Comparison of ENCODE assay signal across 1 cellular context in the genomic region with DNA sequence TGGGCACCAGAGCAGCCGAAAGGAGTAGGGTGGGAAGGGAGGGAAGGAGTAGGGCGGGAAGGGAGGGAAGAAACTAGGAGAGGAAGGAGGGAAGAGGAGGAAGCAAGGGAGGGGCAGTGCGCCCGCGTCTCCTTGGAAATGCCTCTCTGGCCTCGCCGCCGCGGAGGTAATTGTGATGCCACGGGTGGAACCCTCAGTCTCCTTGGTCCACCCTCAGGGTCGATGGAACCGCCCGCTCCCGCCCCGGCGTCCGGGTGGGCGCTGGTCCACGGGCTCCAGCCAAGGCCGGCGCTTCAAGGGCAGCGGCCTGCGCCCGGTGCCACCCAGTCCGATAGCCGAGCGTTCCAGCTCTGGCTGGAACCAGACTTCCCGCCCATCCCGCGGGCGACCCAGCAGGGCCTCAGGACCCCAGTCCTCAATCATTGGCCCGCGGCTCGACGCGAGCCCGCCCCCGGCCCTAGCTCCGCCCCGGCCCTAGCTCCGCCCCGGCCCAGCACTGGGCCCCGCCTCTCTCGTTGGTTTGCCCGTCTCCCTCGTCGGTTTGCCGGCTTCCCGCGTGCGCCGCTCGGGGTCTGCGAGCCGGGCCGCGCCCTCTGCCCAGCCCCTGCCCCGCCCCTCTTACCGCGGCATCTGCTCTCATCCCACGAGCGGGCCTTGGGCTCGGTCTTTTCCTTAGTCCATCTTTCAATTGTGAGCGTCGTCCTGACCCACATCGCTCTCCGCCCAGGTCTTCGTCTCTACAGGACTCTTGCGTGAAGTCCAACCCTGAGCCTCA.
TF ChIP-seq lines count a peak whose summit lies in the region.

No MANE protein-coding gene starts in this region.

TF ChIP-seq in GM12878, 131 proteins besides CTCF, POLR2A, EP300 and RAD21:
- TF ChIP-seq BACH1 (IDR thresholded peaks at IDR 0.05; ENCODE audit: borderline replicate concordance) = peak; percentile 37; the same call in 1 of the 2 replicates
- TF ChIP-seq CBFB (IDR thresholded peaks at IDR 0.05; ENCODE audit: low read depth) = 0 out of 2 replicates have a peak, but pooled peaks have one; percentile 4
- TF ChIP-seq ZNF622 (IDR thresholded peaks at IDR 0.05) = no peak
- TF ChIP-seq NR2F1 (conservative IDR thresholded peaks at IDR 0.05) = peak; percentile 36; the same call in 1 of the 2 replicates
- TF ChIP-seq RB1 (IDR thresholded peaks at IDR 0.05; ENCODE audit: borderline replicate concordance) = peak; percentile 59; the same call in 1 of the 2 replicates
- TF ChIP-seq, protein P1, sequence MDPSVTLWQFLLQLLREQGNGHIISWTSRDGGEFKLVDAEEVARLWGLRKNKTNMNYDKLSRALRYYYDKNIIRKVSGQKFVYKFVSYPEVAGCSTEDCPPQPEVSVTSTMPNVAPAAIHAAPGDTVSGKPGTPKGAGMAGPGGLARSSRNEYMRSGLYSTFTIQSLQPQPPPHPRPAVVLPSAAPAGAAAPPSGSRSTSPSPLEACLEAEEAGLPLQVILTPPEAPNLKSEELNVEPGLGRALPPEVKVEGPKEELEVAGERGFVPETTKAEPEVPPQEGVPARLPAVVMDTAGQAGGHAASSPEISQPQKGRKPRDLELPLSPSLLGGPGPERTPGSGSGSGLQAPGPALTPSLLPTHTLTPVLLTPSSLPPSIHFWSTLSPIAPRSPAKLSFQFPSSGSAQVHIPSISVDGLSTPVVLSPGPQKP (IDR thresholded peaks at IDR 0.05; ENCODE audit: low read depth, low read length) = no peak
- 0 out of 2 replicates have a peak, but pooled peaks have one; percentile 43 for TF ChIP-seq IKZF1 (conservative IDR thresholded peaks at IDR 0.05)
- TF ChIP-seq FOXM1 (IDR thresholded peaks at IDR 0.05; ENCODE audit: low read depth, low read length) = no peak
- TF ChIP-seq ATF7 (IDR thresholded peaks at IDR 0.05; ENCODE audit: low read depth) = no peak
- 0 out of 2 replicates have a peak, but pooled peaks have one; percentile 36 for TF ChIP-seq HDAC2 (IDR thresholded peaks at IDR 0.05)
- TF ChIP-seq, protein P2, sequence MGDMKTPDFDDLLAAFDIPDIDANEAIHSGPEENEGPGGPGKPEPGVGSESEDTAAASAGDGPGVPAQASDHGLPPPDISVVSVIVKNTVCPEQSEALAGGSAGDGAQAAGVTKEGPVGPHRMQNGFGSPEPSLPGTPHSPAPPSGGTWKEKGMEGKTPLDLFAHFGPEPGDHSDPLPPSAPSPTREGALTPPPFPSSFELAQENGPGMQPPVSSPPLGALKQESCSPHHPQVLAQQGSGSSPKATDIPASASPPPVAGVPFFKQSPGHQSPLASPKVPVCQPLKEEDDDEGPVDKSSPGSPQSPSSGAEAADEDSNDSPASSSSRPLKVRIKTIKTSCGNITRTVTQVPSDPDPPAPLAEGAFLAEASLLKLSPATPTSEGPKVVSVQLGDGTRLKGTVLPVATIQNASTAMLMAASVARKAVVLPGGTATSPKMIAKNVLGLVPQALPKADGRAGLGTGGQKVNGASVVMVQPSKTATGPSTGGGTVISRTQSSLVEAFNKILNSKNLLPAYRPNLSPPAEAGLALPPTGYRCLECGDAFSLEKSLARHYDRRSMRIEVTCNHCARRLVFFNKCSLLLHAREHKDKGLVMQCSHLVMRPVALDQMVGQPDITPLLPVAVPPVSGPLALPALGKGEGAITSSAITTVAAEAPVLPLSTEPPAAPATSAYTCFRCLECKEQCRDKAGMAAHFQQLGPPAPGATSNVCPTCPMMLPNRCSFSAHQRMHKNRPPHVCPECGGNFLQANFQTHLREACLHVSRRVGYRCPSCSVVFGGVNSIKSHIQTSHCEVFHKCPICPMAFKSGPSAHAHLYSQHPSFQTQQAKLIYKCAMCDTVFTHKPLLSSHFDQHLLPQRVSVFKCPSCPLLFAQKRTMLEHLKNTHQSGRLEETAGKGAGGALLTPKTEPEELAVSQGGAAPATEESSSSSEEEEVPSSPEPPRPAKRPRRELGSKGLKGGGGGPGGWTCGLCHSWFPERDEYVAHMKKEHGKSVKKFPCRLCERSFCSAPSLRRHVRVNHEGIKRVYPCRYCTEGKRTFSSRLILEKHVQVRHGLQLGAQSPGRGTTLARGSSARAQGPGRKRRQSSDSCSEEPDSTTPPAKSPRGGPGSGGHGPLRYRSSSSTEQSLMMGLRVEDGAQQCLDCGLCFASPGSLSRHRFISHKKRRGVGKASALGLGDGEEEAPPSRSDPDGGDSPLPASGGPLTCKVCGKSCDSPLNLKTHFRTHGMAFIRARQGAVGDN (IDR thresholded peaks at IDR 0.05) = peak; percentile 76
- TF ChIP-seq RUNX3 (IDR thresholded peaks at IDR 0.05; ENCODE audit: low read length) = no peak
- peak; percentile 59 for TF ChIP-seq POLR2AphosphoS5 (IDR thresholded peaks at IDR 0.05; ENCODE audit: low read length)
- peak; percentile 30; the same call in 1 of the 2 replicates for TF ChIP-seq LARP7 (IDR thresholded peaks at IDR 0.05)
- peak; percentile 44 for TF ChIP-seq SP1 (IDR thresholded peaks at IDR 0.05; ENCODE audit: low read depth, low read length)
- TF ChIP-seq, protein P3, sequence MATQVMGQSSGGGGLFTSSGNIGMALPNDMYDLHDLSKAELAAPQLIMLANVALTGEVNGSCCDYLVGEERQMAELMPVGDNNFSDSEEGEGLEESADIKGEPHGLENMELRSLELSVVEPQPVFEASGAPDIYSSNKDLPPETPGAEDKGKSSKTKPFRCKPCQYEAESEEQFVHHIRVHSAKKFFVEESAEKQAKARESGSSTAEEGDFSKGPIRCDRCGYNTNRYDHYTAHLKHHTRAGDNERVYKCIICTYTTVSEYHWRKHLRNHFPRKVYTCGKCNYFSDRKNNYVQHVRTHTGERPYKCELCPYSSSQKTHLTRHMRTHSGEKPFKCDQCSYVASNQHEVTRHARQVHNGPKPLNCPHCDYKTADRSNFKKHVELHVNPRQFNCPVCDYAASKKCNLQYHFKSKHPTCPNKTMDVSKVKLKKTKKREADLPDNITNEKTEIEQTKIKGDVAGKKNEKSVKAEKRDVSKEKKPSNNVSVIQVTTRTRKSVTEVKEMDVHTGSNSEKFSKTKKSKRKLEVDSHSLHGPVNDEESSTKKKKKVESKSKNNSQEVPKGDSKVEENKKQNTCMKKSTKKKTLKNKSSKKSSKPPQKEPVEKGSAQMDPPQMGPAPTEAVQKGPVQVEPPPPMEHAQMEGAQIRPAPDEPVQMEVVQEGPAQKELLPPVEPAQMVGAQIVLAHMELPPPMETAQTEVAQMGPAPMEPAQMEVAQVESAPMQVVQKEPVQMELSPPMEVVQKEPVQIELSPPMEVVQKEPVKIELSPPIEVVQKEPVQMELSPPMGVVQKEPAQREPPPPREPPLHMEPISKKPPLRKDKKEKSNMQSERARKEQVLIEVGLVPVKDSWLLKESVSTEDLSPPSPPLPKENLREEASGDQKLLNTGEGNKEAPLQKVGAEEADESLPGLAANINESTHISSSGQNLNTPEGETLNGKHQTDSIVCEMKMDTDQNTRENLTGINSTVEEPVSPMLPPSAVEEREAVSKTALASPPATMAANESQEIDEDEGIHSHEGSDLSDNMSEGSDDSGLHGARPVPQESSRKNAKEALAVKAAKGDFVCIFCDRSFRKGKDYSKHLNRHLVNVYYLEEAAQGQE (IDR thresholded peaks at IDR 0.05; ENCODE audit: low read depth, low read length) = no peak
- TF ChIP-seq MXI1 (IDR thresholded peaks at IDR 0.05; ENCODE audit: low read depth, low read length) = peak; percentile 81
- 0 out of 3 replicates have a peak, but pooled peaks have one; percentile 19 for TF ChIP-seq POU2F2 (IDR thresholded peaks at IDR 0.05; ENCODE audit: borderline replicate concordance, low read depth, low read length)
- no peak for TF ChIP-seq MYC (IDR thresholded peaks at IDR 0.05; ENCODE audit: insufficient read depth, insufficient read length, insufficient replicate concordance, low read length, severe bottlenecking)
- TF ChIP-seq, protein P4, sequence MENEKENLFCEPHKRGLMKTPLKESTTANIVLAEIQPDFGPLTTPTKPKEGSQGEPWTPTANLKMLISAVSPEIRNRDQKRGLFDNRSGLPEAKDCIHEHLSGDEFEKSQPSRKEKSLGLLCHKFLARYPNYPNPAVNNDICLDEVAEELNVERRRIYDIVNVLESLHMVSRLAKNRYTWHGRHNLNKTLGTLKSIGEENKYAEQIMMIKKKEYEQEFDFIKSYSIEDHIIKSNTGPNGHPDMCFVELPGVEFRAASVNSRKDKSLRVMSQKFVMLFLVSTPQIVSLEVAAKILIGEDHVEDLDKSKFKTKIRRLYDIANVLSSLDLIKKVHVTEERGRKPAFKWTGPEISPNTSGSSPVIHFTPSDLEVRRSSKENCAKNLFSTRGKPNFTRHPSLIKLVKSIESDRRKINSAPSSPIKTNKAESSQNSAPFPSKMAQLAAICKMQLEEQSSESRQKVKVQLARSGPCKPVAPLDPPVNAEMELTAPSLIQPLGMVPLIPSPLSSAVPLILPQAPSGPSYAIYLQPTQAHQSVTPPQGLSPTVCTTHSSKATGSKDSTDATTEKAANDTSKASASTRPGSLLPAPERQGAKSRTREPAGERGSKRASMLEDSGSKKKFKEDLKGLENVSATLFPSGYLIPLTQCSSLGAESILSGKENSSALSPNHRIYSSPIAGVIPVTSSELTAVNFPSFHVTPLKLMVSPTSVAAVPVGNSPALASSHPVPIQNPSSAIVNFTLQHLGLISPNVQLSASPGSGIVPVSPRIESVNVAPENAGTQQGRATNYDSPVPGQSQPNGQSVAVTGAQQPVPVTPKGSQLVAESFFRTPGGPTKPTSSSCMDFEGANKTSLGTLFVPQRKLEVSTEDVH (IDR thresholded peaks at IDR 0.05; ENCODE audit: low read depth, partially characterized antibody) = no peak
- peak in 1 of 2 experiments; percentile 62; a peak in 1 of 4 replicates for TF ChIP-seq BHLHE40 (IDR thresholded peaks at IDR 0.05; ENCODE audit: borderline replicate concordance in 1 of 2, low read depth in 2 of 2, low read length in 1 of 2)
- TF ChIP-seq NRF1 (conservative IDR thresholded peaks at IDR 0.05; ENCODE audit: low read depth, low read length) = peak; percentile 16; the same call in 1 of the 2 replicates
- TF ChIP-seq, protein P5, sequence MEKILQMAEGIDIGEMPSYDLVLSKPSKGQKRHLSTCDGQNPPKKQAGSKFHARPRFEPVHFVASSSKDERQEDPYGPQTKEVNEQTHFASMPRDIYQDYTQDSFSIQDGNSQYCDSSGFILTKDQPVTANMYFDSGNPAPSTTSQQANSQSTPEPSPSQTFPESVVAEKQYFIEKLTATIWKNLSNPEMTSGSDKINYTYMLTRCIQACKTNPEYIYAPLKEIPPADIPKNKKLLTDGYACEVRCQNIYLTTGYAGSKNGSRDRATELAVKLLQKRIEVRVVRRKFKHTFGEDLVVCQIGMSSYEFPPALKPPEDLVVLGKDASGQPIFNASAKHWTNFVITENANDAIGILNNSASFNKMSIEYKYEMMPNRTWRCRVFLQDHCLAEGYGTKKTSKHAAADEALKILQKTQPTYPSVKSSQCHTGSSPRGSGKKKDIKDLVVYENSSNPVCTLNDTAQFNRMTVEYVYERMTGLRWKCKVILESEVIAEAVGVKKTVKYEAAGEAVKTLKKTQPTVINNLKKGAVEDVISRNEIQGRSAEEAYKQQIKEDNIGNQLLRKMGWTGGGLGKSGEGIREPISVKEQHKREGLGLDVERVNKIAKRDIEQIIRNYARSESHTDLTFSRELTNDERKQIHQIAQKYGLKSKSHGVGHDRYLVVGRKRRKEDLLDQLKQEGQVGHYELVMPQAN (conservative IDR thresholded peaks at IDR 0.05) = peak; percentile 46
